In the genomic region with DNA sequence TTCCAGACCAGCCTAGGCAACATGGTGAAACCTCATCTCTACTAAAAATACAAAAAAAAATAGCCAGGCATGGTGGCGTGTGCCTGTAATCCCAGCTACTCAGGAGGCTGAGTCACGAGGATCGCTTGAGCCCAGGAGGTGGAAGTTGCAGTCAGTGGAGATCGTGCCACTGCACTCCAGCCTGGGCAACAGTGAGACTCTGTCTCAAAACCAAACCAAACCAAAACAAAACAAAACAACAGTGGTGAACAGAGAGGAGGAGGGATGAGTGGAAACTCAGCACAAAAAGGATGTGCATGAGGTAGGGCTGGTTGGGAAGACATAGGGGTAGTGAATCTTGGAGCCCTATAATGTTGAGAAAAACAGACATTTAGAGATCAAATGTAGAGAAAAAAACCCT, we compare ENCODE assay signal across 1 cellular context.
A peak's percentile ranks its signal among the peaks of the same experiment; 100 is the strongest.
TF ChIP-seq lines count a peak whose summit lies in the region.

No MANE protein-coding gene starts in this region.

TF ChIP-seq in HCT116, 20 proteins besides CTCF, POLR2A, EP300 and RAD21:
- 0 out of 2 replicates have a peak, but pooled peaks have one; percentile 2 for TF ChIP-seq FOSL1 (IDR thresholded peaks at IDR 0.05; ENCODE audit: low read depth)
